1 cellular context compared by ENCODE assay signal in genomic region chr12:1810201-1810930, GRCh38.
TF ChIP-seq lines count a peak whose summit lies in the region.

No MANE protein-coding gene starts in this region.

TF ChIP-seq in K562, 482 proteins besides CTCF, POLR2A, EP300 and RAD21 (continued from another document and continues in another):
- no peak for TF ChIP-seq ZBTB40 (IDR thresholded peaks at IDR 0.05)
- no peak for TF ChIP-seq ZBTB40 (CRISPR knock-in tag; IDR thresholded peaks at IDR 0.05)
- TF ChIP-seq HINFP (tag; conservative IDR thresholded peaks at IDR 0.05; ENCODE audit: low read depth), result no peak
- TF ChIP-seq MAFK (IDR thresholded peaks at IDR 0.05; ENCODE audit: low read length), result no peak; the same call in 1 of the 2 replicates
- no peak for TF ChIP-seq BDP1 (IDR thresholded peaks at IDR 0.05; ENCODE audit: insufficient read depth, insufficient read length)
- 0 out of 2 replicates have a peak, but pooled peaks have one; percentile 9 for TF ChIP-seq STAG1 (CRISPR knock-in tag; IDR thresholded peaks at IDR 0.05; ENCODE audit: borderline replicate concordance)
- peak; percentile 33; the same call in 1 of the 2 replicates for TF ChIP-seq NFE2 (IDR thresholded peaks at IDR 0.05; ENCODE audit: low read depth)
- peak; percentile 66 for TF ChIP-seq ATF3 (IDR thresholded peaks at IDR 0.05)
- no peak for TF ChIP-seq ATF3 (CRISPR knock-in tag; conservative IDR thresholded peaks at IDR 0.05)
- no peak for TF ChIP-seq HOXB6 (CRISPR knock-in tag; IDR thresholded peaks at IDR 0.05; ENCODE audit: borderline replicate concordance)
- TF ChIP-seq ZFP30 (CRISPR knock-in tag; IDR thresholded peaks at IDR 0.05; ENCODE audit: borderline replicate concordance), result no peak
- no peak for TF ChIP-seq ZNF444 (CRISPR knock-in tag; IDR thresholded peaks at IDR 0.05)
- no peak for TF ChIP-seq PURB (CRISPR knock-in tag; IDR thresholded peaks at IDR 0.05; ENCODE audit: low read depth)
- peak; percentile 52 for TF ChIP-seq JUND (IDR thresholded peaks at IDR 0.05; ENCODE audit: borderline replicate concordance, low read depth, low read length)
- 0 out of 3 replicates have a peak, but pooled peaks have one; percentile 28 for TF ChIP-seq JUND (tag; IDR thresholded peaks at IDR 0.05; ENCODE audit: borderline replicate concordance, low read depth, low read length)
- TF ChIP-seq SMAD1 (IDR thresholded peaks at IDR 0.05; ENCODE audit: low read depth, low read length, partially characterized antibody), result no peak
- TF ChIP-seq CEBPG (CRISPR knock-in tag; IDR thresholded peaks at IDR 0.05), result no peak
- no peak for TF ChIP-seq CEBPG (tag; conservative IDR thresholded peaks at IDR 0.05 in 1 of 2, IDR thresholded peaks at IDR 0.05 in 1 of 2)
- no peak for TF ChIP-seq SETDB1 (IDR thresholded peaks at IDR 0.05; ENCODE audit: low read length)
- no peak for TF ChIP-seq TSC22D4 (tag; IDR thresholded peaks at IDR 0.05)
- peak; percentile 65 for TF ChIP-seq FOSL1 (tag; conservative IDR thresholded peaks at IDR 0.05)
- TF ChIP-seq ZNF384 (IDR thresholded peaks at IDR 0.05; ENCODE audit: low read depth, low read length), result no peak
- no peak for TF ChIP-seq FOXA3 (CRISPR knock-in tag; conservative IDR thresholded peaks at IDR 0.05 in 1 of 2, IDR thresholded peaks at IDR 0.05 in 1 of 2)
- no peak for TF ChIP-seq ZNF561 (CRISPR knock-in tag; conservative IDR thresholded peaks at IDR 0.05)
- TF ChIP-seq DNMT1 (IDR thresholded peaks at IDR 0.05), result no peak
- TF ChIP-seq HES1 (IDR thresholded peaks at IDR 0.05; ENCODE audit: low read depth), result no peak
- TF ChIP-seq RBM25 (IDR thresholded peaks at IDR 0.05; ENCODE audit: low read depth, low read length, severe bottlenecking), result no peak
- no peak for TF ChIP-seq PRDM10 (IDR thresholded peaks at IDR 0.05; ENCODE audit: partially characterized antibody)
- TF ChIP-seq HCFC1 (IDR thresholded peaks at IDR 0.05; ENCODE audit: low read depth, low read length), result no peak
- TF ChIP-seq ZBTB12 (CRISPR knock-in tag; IDR thresholded peaks at IDR 0.05), result no peak
- TF ChIP-seq HDAC3 (IDR thresholded peaks at IDR 0.05; ENCODE audit: borderline replicate concordance, partially characterized antibody), result no peak
- TF ChIP-seq CBX5 (IDR thresholded peaks at IDR 0.05; ENCODE audit: borderline replicate concordance, low read depth), result no peak
- TF ChIP-seq NR2C2 (CRISPR knock-in tag; IDR thresholded peaks at IDR 0.05), result no peak
- peak; percentile 16 for TF ChIP-seq NR2C2 (tag; IDR thresholded peaks at IDR 0.05)
- TF ChIP-seq ZNF217 (CRISPR knock-in tag; IDR thresholded peaks at IDR 0.05), result no peak
- no peak for TF ChIP-seq FOXP4 (CRISPR knock-in tag; IDR thresholded peaks at IDR 0.05; ENCODE audit: borderline replicate concordance)
- 0 out of 2 replicates have a peak, but pooled peaks have one; percentile 7 for TF ChIP-seq CREM (IDR thresholded peaks at IDR 0.05; ENCODE audit: low read depth)
- no peak for TF ChIP-seq ZNF436 (CRISPR knock-in tag; IDR thresholded peaks at IDR 0.05)
- no peak for TF ChIP-seq RNF219 (CRISPR knock-in tag; IDR thresholded peaks at IDR 0.05)
- TF ChIP-seq ZBTB1 (CRISPR knock-in tag; IDR thresholded peaks at IDR 0.05; ENCODE audit: borderline replicate concordance, low read depth), result no peak
- TF ChIP-seq MYNN (IDR thresholded peaks at IDR 0.05), result no peak
- no peak for TF ChIP-seq MYNN (CRISPR knock-in tag; IDR thresholded peaks at IDR 0.05)
- TF ChIP-seq ZNF175 (CRISPR knock-in tag; IDR thresholded peaks at IDR 0.05; ENCODE audit: low read depth), result no peak
- TF ChIP-seq TAF15 (IDR thresholded peaks at IDR 0.05; ENCODE audit: low read depth, low read length), result no peak
- TF ChIP-seq SMARCA4 (IDR thresholded peaks at IDR 0.05), result no peak; the same call in 1 of the 2 replicates
